In genomic region chr22:41913842-41914534, GRCh38 we compare ENCODE assay signal across 12 cellular contexts. TPM values are rescaled to one million over a fixed set of nuclear protein-coding genes. Genes with fewer than 3 reads are reported as not detected.
DNase-seq lines count a peak whose midpoint lies in the region; ATAC-seq, FAIRE-seq and TF ChIP-seq lines count a peak whose summit lies in the region.
"Had no signal": no experiment of that assay in that cellular context is flagged by ENCODE, and none has a peak within 500 bp of the region (broad histone marks: within the 10 kb centered on the region; RNA-seq: fewer than 3 reads in every experiment).

No MANE protein-coding gene starts in this region.

- H3K4me3 ChIP-seq in Karpas-422 (ENCODE audit: low read length) (peak overlapping the region; percentile 25; the same call in 1 of the 2 replicates), endothelial cell of umbilical vein (replicated peaks in 1 of 3; ENCODE audit: insufficient read depth in 1 of 3, low read depth in 1 of 3, low read length in 3 of 3) (no peak overlapping the region), suprapubic skin (peak overlapping the region; percentile 53)

- no peaks in the 10 kb centered on the region for H3K9me3 Mint-ChIP-seq in activated naive CD4-positive, alpha-beta T cell treated with anti-CD3 and anti-CD28 coated beads for 36 hours

- WGBS in suprapubic skin, result 5% methylated on average over 16 of the region's 79 CpGs

- H4K20me1 ChIP-seq in Karpas-422 (ENCODE audit: insufficient read depth, low read depth, low read length) (peaks cover 44% of the 10 kb centered on the region), endothelial cell of umbilical vein (replicated peaks; ENCODE audit: control insufficient read depth, extremely low read depth, insufficient read depth, low read length) (no peaks in the 10 kb centered on the region)

- no TSS peak for BruUV-seq in endothelial cell of umbilical vein (replicated peaks; lab: Mats Ljungman, UMichigan)

- H3K4me1 ChIP-seq in Karpas-422 (ENCODE audit: low read length), result peaks cover 56% of the 10 kb centered on the region
- peaks cover 10% of the 10 kb centered on the region for H3K4me1 ChIP-seq in endothelial cell of umbilical vein (ENCODE audit: control insufficient read depth, extremely low read depth, insufficient read depth, low read length)
- H3K4me1 ChIP-seq in suprapubic skin, result peaks cover 49% of the 10 kb centered on the region
- H3K4me1 ChIP-seq: BE2C had no signal

- ATAC-seq in HG03342 (IDR thresholded peaks at IDR 0.05; ENCODE audit: unreplicated experiment), result no peak
- ATAC-seq in GM19023 (IDR thresholded peaks at IDR 0.05; ENCODE audit: unreplicated experiment), result no peak

- no peaks in the 10 kb centered on the region for H3K36me3 Mint-ChIP-seq in activated naive CD4-positive, alpha-beta T cell treated with anti-CD3 and anti-CD28 coated beads for 36 hours (ENCODE audit: low read depth)

- peak overlapping the region; percentile 29 for H3K4me3 Mint-ChIP-seq in activated naive CD4-positive, alpha-beta T cell treated with anti-CD3 and anti-CD28 coated beads for 36 hours

- H2AFZ ChIP-seq in Karpas-422 (ENCODE audit: low read length) (no peak overlapping the region), endothelial cell of umbilical vein (ENCODE audit: low read depth, low read length) (no peak overlapping the region)

- POLR2A ChIA-PET in endothelial cell of umbilical vein (lab: Charles Lee), result no interaction called here

- H3K27me3 Mint-ChIP-seq in activated naive CD4-positive, alpha-beta T cell treated with anti-CD3 and anti-CD28 coated beads for 36 hours (ENCODE audit: low read depth), result peaks cover 51% of the 10 kb centered on the region

- TF ChIP-seq POLR2A in endothelial cell of umbilical vein (IDR thresholded peaks at IDR 0.05; ENCODE audit: low read depth, low read length) (no peak), suprapubic skin (IDR thresholded peaks at IDR 0.05) (no peak)

- H3K9ac ChIP-seq in Karpas-422 (ENCODE audit: low read length), result peak overlapping the region; percentile 47; the same call in 1 of the 2 replicates
- no peak overlapping the region for H3K9ac ChIP-seq in endothelial cell of umbilical vein (replicated peaks; ENCODE audit: extremely low read depth, insufficient read depth, low read length)

- CTCF ChIA-PET in activated naive CD4-positive, alpha-beta T cell treated with anti-CD3 and anti-CD28 coated beads for 36 hours (lab: Charles Lee), result interaction anchor here (0.6 kb wide), 1 partner anchor 560 kb away, joined by 3 read pairs; no protein-coding TSS in a partner anchor
- CTCF ChIA-PET in endothelial cell of umbilical vein (lab: Charles Lee), result interaction anchor here (0.9 to 2.1 kb wide), 4 partner anchors 10 to 27 kb away, joined by 4 to 9 read pairs (median 6); no protein-coding TSS in a partner anchor

- intact Hi-C loops in activated naive CD4-positive, alpha-beta T cell treated with anti-CD3 and anti-CD28 coated beads for 36 hours (cut with micrococcal nuclease), result no loop called here
- intact Hi-C loops in endothelial cell of umbilical vein (cut with micrococcal nuclease), result no loop called here

- H3K4me1 Mint-ChIP-seq in activated naive CD4-positive, alpha-beta T cell treated with anti-CD3 and anti-CD28 coated beads for 36 hours (ENCODE audit: low read depth), result peaks cover 24% of the 10 kb centered on the region

- H3K4me2 ChIP-seq in Karpas-422 (ENCODE audit: low read depth, low read length, poor library complexity, severe bottlenecking), result peak overlapping the region; percentile 55
- H3K4me2 ChIP-seq in endothelial cell of umbilical vein (ENCODE audit: insufficient read depth, low read length), result no peak overlapping the region

- H3K9me2 ChIP-seq in Karpas-422 (replicated peaks; ENCODE audit: insufficient read depth, low read length), result no peaks in the 10 kb centered on the region

- no peak overlapping the region for H3K27ac Mint-ChIP-seq in activated naive CD4-positive, alpha-beta T cell treated with anti-CD3 and anti-CD28 coated beads for 36 hours

- H3K36me3 ChIP-seq in Karpas-422 (ENCODE audit: insufficient read depth, low read length), result no peaks in the 10 kb centered on the region
- H3K36me3 ChIP-seq in endothelial cell of umbilical vein (ENCODE audit: control insufficient read depth in 2 of 2, extremely low read depth in 1 of 2, insufficient read depth in 2 of 2, low read length in 2 of 2), result no peaks in the 10 kb centered on the region
- no peaks in the 10 kb centered on the region for H3K36me3 ChIP-seq in suprapubic skin
- H3K36me3 ChIP-seq: BE2C, right atrium auricular region, upper lobe of right lung had no signal

- no peak for FAIRE-seq in endothelial cell of umbilical vein (lab: Jason Lieb, UNC)

- dilution Hi-C loops in endothelial cell of umbilical vein (cut with MboI; ENCODE audit: extremely low pct_ligation_motif_present, low sequenced_read_pairs), result no loop called here

- no peaks in the 10 kb centered on the region for H3K9me1 ChIP-seq in endothelial cell of umbilical vein (replicated peaks; ENCODE audit: control insufficient read depth, extremely low read depth, insufficient read depth, low read length)

- H3K9me3 ChIP-seq in Karpas-422 (ENCODE audit: low read length) (no peaks in the 10 kb centered on the region), endothelial cell of umbilical vein (replicated peaks; ENCODE audit: control insufficient read depth, insufficient read depth, low read length) (no peaks in the 10 kb centered on the region), suprapubic skin (no peaks in the 10 kb centered on the region)
- H3K9me3 ChIP-seq: BE2C, right atrium auricular region, upper lobe of right lung had no signal

- TF ChIP-seq EP300 in suprapubic skin (IDR thresholded peaks at IDR 0.05), result no peak

- TF ChIP-seq CTCF in endothelial cell of umbilical vein (IDR thresholded peaks at IDR 0.05; ENCODE audit: extremely low read depth in 1 of 2, insufficient read depth in 1 of 2, low read depth in 1 of 2, low read length in 2 of 2) (no peak), suprapubic skin (IDR thresholded peaks at IDR 0.05) (no peak)

- H3K27ac ChIP-seq in Karpas-422 (ENCODE audit: low read length), result no peak overlapping the region
- no peak overlapping the region for H3K27ac ChIP-seq in endothelial cell of umbilical vein (ENCODE audit: insufficient read depth, low read depth, low read length)
- H3K27ac ChIP-seq in suprapubic skin, result no peak overlapping the region
- H3K27ac ChIP-seq: right atrium auricular region, upper lobe of right lung had no signal

- H3K79me2 ChIP-seq in Karpas-422 (ENCODE audit: low read length) (no peaks in the 10 kb centered on the region), endothelial cell of umbilical vein (ENCODE audit: control insufficient read depth, insufficient read depth, low read length) (no peaks in the 10 kb centered on the region)

- no peak for DNase-seq in activated naive CD4-positive, alpha-beta T cell treated with anti-CD3 and anti-CD28 coated beads for 36 hours
- DNase-seq in activated naive CD4-positive, alpha-beta T cell treated with Interleukin-2 at 50 U/mL for 16 hours, result no peak
- no peak for DNase-seq in Karpas-422
- DNase-seq in endothelial cell of umbilical vein (ENCODE audit: low read depth, low spot score), result no peak
- peak in 1 of 2 donors; percentile 55 for DNase-seq in suprapubic skin (ENCODE audit: low spot score in 2 of 2)
- DNase-seq in COLO829 (ENCODE audit: low spot score), result no peak
- DNase-seq: upper lobe of right lung had no signal

- H3K27me3 ChIP-seq in Karpas-422 (ENCODE audit: low read length) (no peaks in the 10 kb centered on the region; the same call in 1 of the 2 replicates), endothelial cell of umbilical vein (ENCODE audit: control insufficient read depth in 2 of 2, insufficient read depth in 2 of 2, low read length in 2 of 2) (peaks cover 53 to 73% of the 10 kb centered on the region in 2 experiments), suprapubic skin (peaks cover 88% of the 10 kb centered on the region)

RNA-seq across cellular contexts. Expression of gene SHISA8, which starts 0.9 kb away (rescaled TPM):
- 1 to 10 TPM; 1.7 to 1.8 TPM for total RNA-seq in activated naive CD4-positive, alpha-beta T cell treated with anti-CD3 and anti-CD28 coated beads for 36 hours
- total RNA-seq in Karpas-422 (2014; rRNA removed; shearing (Covaris generic); ENCODE audit: low replicate concordance), result 3.2 and 6.5 TPM in 2 replicates
- total RNA-seq in endothelial cell of umbilical vein, result not detected in 2 replicates
- polyA plus RNA-seq in endothelial cell of umbilical vein, result not detected in 2 replicates
- polyA plus RNA-seq in endothelial cell of umbilical vein (2011; cell fraction: cytosol; rRNA removed), result not detected in 2 replicates
- polyA plus RNA-seq in endothelial cell of umbilical vein (2011; cell fraction: nucleus; rRNA removed), result not detected in 2 replicates
- not detected in 2 replicates for polyA plus RNA-seq in endothelial cell of umbilical vein (2012)
- not detected in 2 replicates for polyA minus RNA-seq in endothelial cell of umbilical vein
- not detected for polyA minus RNA-seq in endothelial cell of umbilical vein (2011; cell fraction: cytosol; rRNA and poly(A)+ RNA removed)
- polyA minus RNA-seq in endothelial cell of umbilical vein (2011; cell fraction: nucleus; rRNA and poly(A)+ RNA removed), result not detected in 2 replicates
- total RNA-seq in suprapubic skin, result not detected
- total RNA-seq: epithelial cell of proximal tubule, upper lobe of right lung had no signal

RNA-seq across cellular contexts. Expression of gene TNFRSF13C, which starts 12.6 kb away (rescaled TPM):
- total RNA-seq in activated naive CD4-positive, alpha-beta T cell treated with anti-CD3 and anti-CD28 coated beads for 36 hours, result 1 to 10 TPM; 3.2 to 3.8 TPM
- total RNA-seq in Karpas-422 (2014; rRNA removed; shearing (Covaris generic); ENCODE audit: low replicate concordance), result 130 and 141 TPM in 2 replicates
- total RNA-seq in endothelial cell of umbilical vein (0.51 and 0.81 TPM in 2 replicates), suprapubic skin (1 to 10 TPM; 1.1 to 2.6 (median 1.9) TPM)
- polyA plus RNA-seq in endothelial cell of umbilical vein, result 0.19 and 0.27 TPM in 2 replicates
- polyA plus RNA-seq in endothelial cell of umbilical vein (2011; cell fraction: cytosol; rRNA removed), result 0.08 and 0.11 TPM in 2 replicates
- polyA plus RNA-seq in endothelial cell of umbilical vein (2011; cell fraction: nucleus; rRNA removed), result 1.2 and 1.3 TPM in 2 replicates
- 0.08 TPM in 1 of 2 replicates, not detected in the other for polyA plus RNA-seq in endothelial cell of umbilical vein (2012)
- polyA minus RNA-seq in endothelial cell of umbilical vein, result 0.17 and 0.34 TPM in 2 replicates
- not detected for polyA minus RNA-seq in endothelial cell of umbilical vein (2011; cell fraction: cytosol; rRNA and poly(A)+ RNA removed)
- 0.29 and 0.38 TPM in 2 replicates for polyA minus RNA-seq in endothelial cell of umbilical vein (2011; cell fraction: nucleus; rRNA and poly(A)+ RNA removed)

RNA-seq across cellular contexts. Expression of gene CENPM, which starts 33.0 kb away (rescaled TPM):
- total RNA-seq in activated naive CD4-positive, alpha-beta T cell treated with anti-CD3 and anti-CD28 coated beads for 36 hours, result 100 to 1,000 TPM in 1 of 2 experiments, 10 to 100 TPM in 1; 95.4 to 110 TPM
- total RNA-seq in Karpas-422 (2014; rRNA removed; shearing (Covaris generic); ENCODE audit: low replicate concordance), result 83.8 and 108 TPM in 2 replicates
- total RNA-seq in endothelial cell of umbilical vein (30.4 and 34.5 TPM in 2 replicates), suprapubic skin (10 to 100 TPM in 1 of 4 donors, 1 to 10 TPM in 3; 8.8 to 16.5 (median 9.2) TPM)
- 37.4 and 51.0 TPM in 2 replicates for polyA plus RNA-seq in endothelial cell of umbilical vein
- polyA plus RNA-seq in endothelial cell of umbilical vein (2011; cell fraction: cytosol; rRNA removed), result 38.9 and 40.2 TPM in 2 replicates
- polyA plus RNA-seq in endothelial cell of umbilical vein (2011; cell fraction: nucleus; rRNA removed), result 38.4 and 38.5 TPM in 2 replicates
- 9.5 and 17.5 TPM in 2 replicates for polyA plus RNA-seq in endothelial cell of umbilical vein (2012)
- polyA minus RNA-seq in endothelial cell of umbilical vein, result 24.9 and 25.2 TPM in 2 replicates
- polyA minus RNA-seq in endothelial cell of umbilical vein (2011; cell fraction: cytosol; rRNA and poly(A)+ RNA removed), result 45.4 TPM
- 16.9 and 20.1 TPM in 2 replicates for polyA minus RNA-seq in endothelial cell of umbilical vein (2011; cell fraction: nucleus; rRNA and poly(A)+ RNA removed)
- total RNA-seq: right atrium auricular region had no signal

RNA-seq across cellular contexts. Expression of gene SEPTIN3, which starts 55.3 kb away (rescaled TPM):
- 1 to 10 TPM; 1.0 to 1.5 TPM for total RNA-seq in activated naive CD4-positive, alpha-beta T cell treated with anti-CD3 and anti-CD28 coated beads for 36 hours
- total RNA-seq in Karpas-422 (2014; rRNA removed; shearing (Covaris generic); ENCODE audit: low replicate concordance), result not detected in 2 replicates
- 0.18 TPM in 1 of 2 replicates, not detected in the other for total RNA-seq in endothelial cell of umbilical vein
- polyA plus RNA-seq in endothelial cell of umbilical vein, result 0.05 and 0.08 TPM in 2 replicates
- 0.05 and 0.11 TPM in 2 replicates for polyA plus RNA-seq in endothelial cell of umbilical vein (2011; cell fraction: cytosol; rRNA removed)
- polyA plus RNA-seq in endothelial cell of umbilical vein (2011; cell fraction: nucleus; rRNA removed), result 0.05 and 0.11 TPM in 2 replicates
- polyA plus RNA-seq in endothelial cell of umbilical vein (2012), result 0.19 and 0.57 TPM in 2 replicates
- 0.19 TPM in 1 of 2 replicates, not detected in the other for polyA minus RNA-seq in endothelial cell of umbilical vein
- polyA minus RNA-seq in endothelial cell of umbilical vein (2011; cell fraction: cytosol; rRNA and poly(A)+ RNA removed), result 0.41 TPM
- polyA minus RNA-seq in endothelial cell of umbilical vein (2011; cell fraction: nucleus; rRNA and poly(A)+ RNA removed), result 0.10 TPM in 1 of 2 replicates, not detected in the other
- total RNA-seq in suprapubic skin, result 1 to 10 TPM; 1.1 to 2.7 (median 1.7) TPM

Comparison
In these comparisons a context has a peak if more than half of its experiments do, and no peak if none do; other contexts are left out.
1. H3K4me3 ChIP-seq: peak in Karpas-422 (single experiment) and suprapubic skin (single experiment); none in endothelial cell of umbilical vein (0 of 3).
2. RNA of gene TNFRSF13C, which starts 12.6 kb away (total RNA-seq): 130 to 141 TPM in Karpas-422; 3.2 to 3.8 TPM in activated naive CD4-positive, alpha-beta T cell treated with anti-CD3 and anti-CD28 coated beads for 36 hours, 1.1 to 2.6 TPM in suprapubic skin and 0.51 to 0.81 TPM in endothelial cell of umbilical vein; every median in the first group is over 10 times any median in the second.